In the genomic region with DNA sequence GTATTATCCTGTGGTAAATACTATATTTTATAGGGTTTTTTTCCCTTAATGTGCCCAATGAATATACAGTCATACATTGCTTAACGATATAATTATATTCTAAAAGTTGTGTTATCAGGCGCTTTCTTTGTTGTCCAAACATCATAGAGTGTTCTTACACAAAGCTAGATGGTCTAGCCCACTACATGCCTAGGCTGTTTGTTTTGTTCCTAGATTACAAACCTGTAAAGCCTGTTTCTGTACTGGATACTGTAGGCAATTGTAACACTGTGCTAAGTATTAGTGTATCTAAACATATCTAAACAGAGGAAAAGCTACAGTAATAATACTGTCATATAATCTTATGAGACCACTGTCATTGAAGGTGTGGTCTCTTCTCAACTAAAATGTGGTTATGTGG, we compare ENCODE assay signal across 17 cellular contexts.
"Had no signal": no experiment of that assay in that cellular context is flagged by ENCODE, and none has a peak within 500 bp of the region (broad histone marks: within the 10 kb centered on the region; RNA-seq: fewer than 3 reads in every experiment).

No MANE protein-coding gene starts in this region.

- H3K27ac Mint-ChIP-seq: activated naive CD8-positive, alpha-beta T cell; effector memory CD8-positive, alpha-beta T cell had no signal

- H3K4me1 Mint-ChIP-seq: neural crest cell had no signal

- H3K4me3 Mint-ChIP-seq: activated naive CD8-positive, alpha-beta T cell; effector memory CD8-positive, alpha-beta T cell; neural crest cell had no signal

- H3K27me3 Mint-ChIP-seq: activated naive CD8-positive, alpha-beta T cell had no signal

- H3K4me1 ChIP-seq: thyroid gland had no signal

- H3K27ac ChIP-seq: epithelial cell of prostate, foreskin keratinocyte, spleen, thyroid gland, WERI-Rb-1 had no signal

- H3K27me3 ChIP-seq: foreskin keratinocyte, spleen, thyroid gland had no signal

- H3K9me3 Mint-ChIP-seq: effector memory CD8-positive, alpha-beta T cell; neural crest cell had no signal

- H3K9me3 ChIP-seq: spleen, thyroid gland had no signal

- H3K4me3 ChIP-seq: spleen, thyroid gland had no signal

- DNase-seq: activated CD4-positive, alpha-beta T cell treated with anti-CD3 and anti-CD28 coated beads for 1 hour; activated CD4-positive, alpha-beta T cell treated with anti-CD3 and anti-CD28 coated beads, Interleukin-2, amount 50 U/mL, for 4 hours; activated gamma-delta T cell treated with Interleukin-2 at 50 U/mL for 16 hours; dermis blood vessel endothelial cell; effector memory CD8-positive, alpha-beta T cell; foreskin keratinocyte; hypothalamus; islet precursor cell; spleen; stimulated activated CD8-positive, alpha-beta memory T cell treated with anti-CD3 and anti-CD28 coated beads, Interleukin-4, amount 100 ng/mL, for 48 hours; stimulated activated naive CD4-positive, alpha-beta T cell treated with Interleukin-2 at 50 U/mL for 16 hours; thyroid gland; WERI-Rb-1 had no signal

- H3K36me3 ChIP-seq: spleen, thyroid gland, WERI-Rb-1 had no signal

- ATAC-seq: effector memory CD8-positive, alpha-beta T cell; foreskin keratinocyte; sciatic nerve had no signal
